In the genomic region with DNA sequence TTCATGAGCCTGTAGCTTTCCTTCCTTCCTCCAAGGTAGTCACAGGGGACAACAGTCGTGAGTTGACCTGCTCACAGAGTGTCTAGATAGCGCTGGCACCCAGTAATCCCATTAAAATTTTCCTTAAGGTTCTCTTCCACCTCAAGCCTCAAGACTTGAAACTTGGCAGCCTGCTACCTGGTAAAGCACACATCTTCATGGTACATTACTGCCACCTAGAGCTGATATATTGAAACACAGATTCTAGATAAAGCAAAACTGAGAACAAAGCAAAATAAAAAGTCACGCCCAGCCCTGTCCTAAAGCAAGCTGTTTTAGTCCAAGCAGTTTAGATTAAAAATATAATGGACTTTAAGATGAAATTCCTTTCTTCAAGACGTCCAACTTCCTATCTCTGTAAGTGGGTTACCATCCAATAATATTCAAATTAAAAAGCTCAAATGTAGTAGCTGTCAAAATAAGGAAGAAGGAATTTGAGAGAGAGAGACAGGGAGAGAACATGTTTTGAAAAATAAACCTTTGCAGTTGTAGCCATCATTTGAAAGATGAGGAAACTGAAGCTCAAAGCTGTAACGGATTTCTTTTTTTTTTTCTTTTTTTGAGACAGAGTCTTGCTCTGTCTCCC, we compare ENCODE assay signal across 8 cellular contexts. TPM values are rescaled to one million over a fixed set of nuclear protein-coding genes. Genes with fewer than 3 reads are reported as not detected.
DNase-seq lines count a peak whose midpoint lies in the region; ATAC-seq and TF ChIP-seq lines count a peak whose summit lies in the region.

No MANE protein-coding gene starts in this region.

- CTCF ChIA-PET in CD8-positive, alpha-beta T cell (lab: Charles Lee): interaction anchor here (0.5 to 6.4 kb wide), 35 partner anchors 9 to 898 kb away, joined by 3 to 40 read pairs (median 4); a partner anchor contains a TSS

- H3K9me3 Mint-ChIP-seq in CD8-positive, alpha-beta T cell: peaks cover 7% of the 10 kb centered on the region
- H3K9me3 Mint-ChIP-seq in effector memory CD8-positive, alpha-beta T cell: no peaks in the 10 kb centered on the region

- peaks cover 10% of the 10 kb centered on the region for H3K27me3 Mint-ChIP-seq in CD8-positive, alpha-beta T cell (ENCODE audit: low read depth)
- peaks cover 22 to 29% of the 10 kb centered on the region in 2 donors for H3K27me3 Mint-ChIP-seq in effector memory CD8-positive, alpha-beta T cell

- H3K36me3 Mint-ChIP-seq in CD8-positive, alpha-beta T cell: no peaks in the 10 kb centered on the region
- no peaks in the 10 kb centered on the region for H3K36me3 Mint-ChIP-seq in effector memory CD8-positive, alpha-beta T cell (ENCODE audit: insufficient read depth)

- TF ChIP-seq CTCF in CD8-positive, alpha-beta T cell (IDR thresholded peaks at IDR 0.05): peak; percentile 60
- peak; percentile 89 for TF ChIP-seq CTCF in RWPE2 (IDR thresholded peaks at IDR 0.05; ENCODE audit: poor library complexity, severe bottlenecking)

- H3K27me3 ChIP-seq in CD8-positive, alpha-beta T cell (ENCODE audit: insufficient read depth, low read length): no peaks in the 10 kb centered on the region
- H3K27me3 ChIP-seq in MG63: no peaks in the 10 kb centered on the region
- H3K27me3 ChIP-seq in RWPE2 (ENCODE audit: insufficient read depth, poor library complexity, severe bottlenecking): no peaks in the 10 kb centered on the region

- H3K27ac ChIP-seq in CD8-positive, alpha-beta T cell (ENCODE audit: low read depth, low read length): no peak overlapping the region
- H3K27ac ChIP-seq in RWPE2 (ENCODE audit: poor library complexity, severe bottlenecking): no peak overlapping the region

- H3K36me3 ChIP-seq in CD8-positive, alpha-beta T cell (ENCODE audit: insufficient read depth, low read length): no peaks in the 10 kb centered on the region
- H3K36me3 ChIP-seq in MG63: no peaks in the 10 kb centered on the region
- no peaks in the 10 kb centered on the region for H3K36me3 ChIP-seq in RWPE2 (ENCODE audit: low read depth)

- no peaks in the 10 kb centered on the region for H3K4me1 ChIP-seq in CD8-positive, alpha-beta T cell (ENCODE audit: insufficient read depth, low read length)
- peaks cover 5% of the 10 kb centered on the region for H3K4me1 ChIP-seq in RWPE2 (ENCODE audit: insufficient read depth, poor library complexity, severe bottlenecking)

- no peak overlapping the region for H3K4me3 ChIP-seq in CD8-positive, alpha-beta T cell (ENCODE audit: low read depth, low read length)
- H3K4me3 ChIP-seq in MG63 (no peak overlapping the region), RWPE2 (ENCODE audit: severe bottlenecking) (no peak overlapping the region)

- no peak overlapping the region for H3K4me3 Mint-ChIP-seq in CD8-positive, alpha-beta T cell
- no peak overlapping the region for H3K4me3 Mint-ChIP-seq in effector memory CD8-positive, alpha-beta T cell

- no peak overlapping the region for H3K27ac Mint-ChIP-seq in CD8-positive, alpha-beta T cell
- H3K27ac Mint-ChIP-seq in effector memory CD8-positive, alpha-beta T cell: no peak overlapping the region

- POLR2A ChIA-PET in CD8-positive, alpha-beta T cell (lab: Charles Lee): interaction anchor here (0.7 to 1.2 kb wide), 2 partner anchors 8 to 253 kb away, joined by 3 read pairs; a partner anchor contains a TSS

- H3K4me1 Mint-ChIP-seq in CD8-positive, alpha-beta T cell (ENCODE audit: low read depth): no peaks in the 10 kb centered on the region
- peaks cover 4 to 5% of the 10 kb centered on the region in 2 donors for H3K4me1 Mint-ChIP-seq in effector memory CD8-positive, alpha-beta T cell (ENCODE audit: low read depth in 2 of 2)

- intact Hi-C loops in CD8-positive, alpha-beta T cell (cut with DNase I, micrococcal nuclease): loop anchor here (1.0 to 10.0 kb wide), 10 partner anchors 75 to 1152 kb away; a partner anchor contains a TSS

- no peaks in the 10 kb centered on the region for H3K9me3 ChIP-seq in CD8-positive, alpha-beta T cell (ENCODE audit: low read length)
- H3K9me3 ChIP-seq in MG63: peaks cover 10% of the 10 kb centered on the region
- no peaks in the 10 kb centered on the region for H3K9me3 ChIP-seq in RWPE2 (ENCODE audit: severe bottlenecking)

- peak in 1 of 7 experiments; percentile 8 for DNase-seq in CD8-positive, alpha-beta T cell
- DNase-seq in GM19238 (ENCODE audit: insufficient read length, low spot score): peak; percentile 30
- DNase-seq in MG63: peak; percentile 22
- DNase-seq in RWPE2 (ENCODE audit: low spot score): no peak
- DNase-seq in effector memory CD8-positive, alpha-beta T cell: peak; percentile 5 to 14 (median 10)
- peak; percentile 86 for DNase-seq in medulla oblongata (ENCODE audit: extremely low spot score)
- DNase-seq in ecto neural progenitor cell (ENCODE audit: low spot score): no peak

- ATAC-seq in CD8-positive, alpha-beta T cell: peak; percentile 78
- ATAC-seq in RWPE2 (ENCODE audit: low read depth) (peak; percentile 68), HG03457 (IDR thresholded peaks at IDR 0.05; ENCODE audit: unreplicated experiment) (no peak)
- ATAC-seq in effector memory CD8-positive, alpha-beta T cell (replicated peaks): peak; percentile 78

RNA-seq across cellular contexts. Expression of a gene that starts 50.7 kb away (rescaled TPM):
- 10 to 100 TPM; 57.2 to 60.4 TPM for total RNA-seq in CD8-positive, alpha-beta T cell
- 0.89 and 2.2 TPM in 2 replicates for total RNA-seq in MG63 (2014; rRNA removed; shearing (Covaris generic); ENCODE audit: low replicate concordance)

Comparison
In these comparisons a context has a peak if more than half of its experiments do, and no peak if none do; other contexts are left out.
1. DNase-seq: peak in GM19238 (single experiment), MG63 (single experiment), effector memory CD8-positive, alpha-beta T cell (3 of 3) and medulla oblongata (single experiment); none in RWPE2 (single experiment) and ecto neural progenitor cell (single experiment).
2. RNA of a gene that starts 50.7 kb away (total RNA-seq): 57.2 to 60.4 TPM in CD8-positive, alpha-beta T cell; 0.89 to 2.2 TPM in MG63; every median in the first group is over 10 times any median in the second.